In the genomic region with DNA sequence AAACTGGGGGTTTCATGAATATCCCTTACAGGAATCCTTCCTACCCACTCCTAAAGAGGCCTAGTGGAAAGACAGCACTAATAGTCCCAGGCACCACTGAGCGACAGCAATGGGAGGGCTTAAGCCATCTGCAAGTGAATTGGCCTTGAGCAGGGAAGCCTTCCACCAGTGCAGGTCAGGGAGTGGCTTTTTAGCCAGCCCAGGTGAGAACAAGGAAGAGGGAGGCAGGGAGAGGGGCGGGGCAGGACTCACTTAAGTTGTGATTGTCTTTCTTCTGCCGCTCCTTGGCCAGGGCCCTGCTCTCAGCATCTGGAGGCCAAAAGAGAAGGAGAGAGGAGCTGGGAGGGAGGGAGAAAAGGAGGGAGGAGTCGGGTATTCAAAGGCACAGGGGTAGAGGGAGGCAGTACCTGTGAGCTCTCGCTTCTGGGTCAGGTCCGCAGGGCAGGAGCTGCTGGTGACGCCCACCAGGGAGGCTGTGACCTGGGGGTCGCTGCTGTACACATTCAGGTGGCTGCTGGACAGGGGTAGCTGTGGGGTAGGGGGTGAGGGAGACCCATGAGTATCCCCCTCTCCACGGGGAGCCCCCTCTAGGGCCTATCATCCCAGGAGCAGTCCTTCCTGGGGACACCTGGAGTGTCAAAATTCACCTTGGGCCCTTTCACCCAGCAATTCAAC, we compare ENCODE assay signal across 17 cellular contexts. TPM values are rescaled to one million over a fixed set of nuclear protein-coding genes. Genes with fewer than 3 reads are reported as not detected.
DNase-seq lines count a peak whose midpoint lies in the region; ATAC-seq and TF ChIP-seq lines count a peak whose summit lies in the region.
"Had no signal": no experiment of that assay in that cellular context is flagged by ENCODE, and none has a peak within 500 bp of the region (broad histone marks: within the 10 kb centered on the region; RNA-seq: fewer than 3 reads in every experiment).

No MANE protein-coding gene starts in this region.

- peaks cover 3% of the 10 kb centered on the region for H3K4me1 Mint-ChIP-seq in activated T-helper 17 cell treated with anti-CD3 and anti-CD28 coated beads, Interleukin-2, amount 50 U/mL, for 72 hours
- peaks cover 8 to 10% (median 8%) of the 10 kb centered on the region in 3 donors for H3K4me1 Mint-ChIP-seq in T-cell

- intact Hi-C loops in gastrocnemius medialis (cut with DNase I; ENCODE audit: low total_unique reads) (no loop called here), sigmoid colon (cut with DNase I) (no loop called here), prostate gland (cut with DNase I) (loop anchor here (10.0 kb wide), 1 partner anchor 223 kb away; no protein-coding TSS in a partner anchor)

- H3K27me3 ChIP-seq in H7 (ENCODE audit: control insufficient read depth, insufficient read depth, low read length) (0 out of 2 replicates have a peak, but pooled peaks cover 1% of the 10 kb centered on the region), iPS DF 6.9 (ENCODE audit: control insufficient read depth, insufficient read depth, low read length) (no peaks in the 10 kb centered on the region), gastrocnemius medialis (no peaks in the 10 kb centered on the region), sigmoid colon (no peaks in the 10 kb centered on the region), prostate gland (replicated peaks; ENCODE audit: insufficient read depth) (no peaks in the 10 kb centered on the region)
- H3K27me3 ChIP-seq: heart left ventricle, tibial nerve had no signal

- H3K36me3 Mint-ChIP-seq in activated T-helper 17 cell treated with anti-CD3 and anti-CD28 coated beads, Interleukin-2, amount 50 U/mL, for 72 hours (ENCODE audit: low read depth): no peaks in the 10 kb centered on the region
- peaks cover 12% of the 10 kb centered on the region for H3K36me3 Mint-ChIP-seq in T-cell

- CTCF ChIA-PET in T-cell (lab: Charles Lee): no interaction called here

- no peaks in the 10 kb centered on the region for H3K9me3 ChIP-seq in iPS DF 6.9 (ENCODE audit: control insufficient read depth, insufficient read depth, low read length)
- H3K9me3 ChIP-seq in gastrocnemius medialis: no peaks in the 10 kb centered on the region
- H3K9me3 ChIP-seq in sigmoid colon: no peaks in the 10 kb centered on the region
- H3K9me3 ChIP-seq in prostate gland: no peaks in the 10 kb centered on the region
- H3K9me3 ChIP-seq: heart left ventricle, tibial nerve had no signal

- no peaks in the 10 kb centered on the region for H3K27me3 Mint-ChIP-seq in activated T-helper 17 cell treated with anti-CD3 and anti-CD28 coated beads, Interleukin-2, amount 50 U/mL, for 72 hours
- no peaks in the 10 kb centered on the region for H3K27me3 Mint-ChIP-seq in T-cell

- ATAC-seq in activated T-helper 17 cell treated with anti-CD3 and anti-CD28 coated beads, Interleukin-2, amount 50 U/mL, for 72 hours (replicated peaks): no peak
- ATAC-seq in gastrocnemius medialis (no peak), T-cell (replicated peaks in 1 of 4) (no peak)
- ATAC-seq: left lobe of liver had no signal

- H3K27ac ChIP-seq in iPS DF 6.9 (ENCODE audit: low read length) (no peak overlapping the region), gastrocnemius medialis (peak overlapping the region in 3 of 4 donors; percentile 70 to 78 (median 74)), sigmoid colon (peak overlapping the region in 1 of 4 donors; percentile 5), prostate gland (no peak overlapping the region)
- H3K27ac ChIP-seq: parathyroid adenoma had no signal

- H3K27ac Mint-ChIP-seq in activated T-helper 17 cell treated with anti-CD3 and anti-CD28 coated beads, Interleukin-2, amount 50 U/mL, for 72 hours: peak overlapping the region; percentile 54
- H3K27ac Mint-ChIP-seq in T-cell: no peak overlapping the region

- DNase-seq in H7 (peak; percentile 93), iPS DF 6.9 (ENCODE audit: low read depth, low spot score) (peak; percentile 55), gastrocnemius medialis (peak in 1 of 2 donors; percentile 12), SIG-M5 (lab: John Stamatoyannopoulos, UW) (no peak), sigmoid colon (no peak), T-cell (no peak), prostate gland (ENCODE audit: low spot score) (no peak)
- DNase-seq: activated naive CD4-positive, alpha-beta T cell treated with anti-CD3 and anti-CD28 coated beads, Interleukin-2, amount 50 U/mL, for 16 hours; heart left ventricle; NCI-H2107; NCI-H774 had no signal

- H3K36me3 ChIP-seq in H7 (replicated peaks; ENCODE audit: control insufficient read depth, insufficient read depth, low read length) (no peaks in the 10 kb centered on the region), iPS DF 6.9 (ENCODE audit: control insufficient read depth, insufficient read depth, low read length) (no peaks in the 10 kb centered on the region), gastrocnemius medialis (peaks cover 0 to 59% of the 10 kb centered on the region in 2 donors), sigmoid colon (peaks cover 11 to 65% (median 36%) of the 10 kb centered on the region in 4 donors), prostate gland (peaks cover 0 to 7% of the 10 kb centered on the region in 2 donors)

- POLR2A ChIA-PET in T-cell (lab: Charles Lee): no interaction called here

- TF ChIP-seq POLR2A in gastrocnemius medialis (IDR thresholded peaks at IDR 0.05) (no peak), sigmoid colon (IDR thresholded peaks at IDR 0.05) (no peak), prostate gland (IDR thresholded peaks at IDR 0.05) (no peak)

- H3K4me3 Mint-ChIP-seq in activated T-helper 17 cell treated with anti-CD3 and anti-CD28 coated beads, Interleukin-2, amount 50 U/mL, for 72 hours: no peak overlapping the region
- H3K4me3 Mint-ChIP-seq in T-cell: no peak overlapping the region

- WGBS in iPS DF 6.9 (ENCODE audit: insufficient coverage, insufficient read length): no CpG with 5 or more reads among the region's 9 CpGs
- WGBS in sigmoid colon, 2 donors: 33 to 63% methylated on average over 9 of the region's 9 CpGs
- 66% methylated on average over 9 of the region's 9 CpGs for WGBS in prostate gland

- peaks cover 5% of the 10 kb centered on the region for H3K4me1 ChIP-seq in iPS DF 6.9 (ENCODE audit: control insufficient read depth, insufficient read depth, low read length)
- peaks cover 29% of the 10 kb centered on the region in 2 donors for H3K4me1 ChIP-seq in gastrocnemius medialis
- peaks cover 0 to 24% (median 18%) of the 10 kb centered on the region in 4 donors for H3K4me1 ChIP-seq in sigmoid colon
- H3K4me1 ChIP-seq in prostate gland (replicated peaks): peaks cover 4% of the 10 kb centered on the region

- H3K9me3 Mint-ChIP-seq in activated T-helper 17 cell treated with anti-CD3 and anti-CD28 coated beads, Interleukin-2, amount 50 U/mL, for 72 hours: no peaks in the 10 kb centered on the region
- H3K9me3 Mint-ChIP-seq in T-cell: no peaks in the 10 kb centered on the region

- TF ChIP-seq CTCF in gastrocnemius medialis (IDR thresholded peaks at IDR 0.05 in 4 of 5, conservative IDR thresholded peaks at IDR 0.05 in 1 of 5) (no peak), sigmoid colon (IDR thresholded peaks at IDR 0.05) (no peak), prostate gland (IDR thresholded peaks at IDR 0.05) (no peak)

- TF ChIP-seq EP300 in sigmoid colon (IDR thresholded peaks at IDR 0.05): no peak

- no peak overlapping the region for H3K4me3 ChIP-seq in H7 (ENCODE audit: insufficient read depth, low read depth, low read length)
- H3K4me3 ChIP-seq in iPS DF 6.9 (ENCODE audit: low read length): no peak overlapping the region
- H3K4me3 ChIP-seq in gastrocnemius medialis: no peak overlapping the region
- no peak overlapping the region for H3K4me3 ChIP-seq in sigmoid colon
- no peak overlapping the region for H3K4me3 ChIP-seq in prostate gland
- H3K4me3 ChIP-seq: heart left ventricle, skin epidermis, tibial nerve had no signal

- in situ Hi-C loops in gastrocnemius medialis (cut with MboI; ENCODE audit: low sequenced_read_pairs in 4 of 4): no loop called here

RNA-seq across cellular contexts. Expression of a gene that starts 47.8 kb away (rescaled TPM):
- 1.4 and 1.6 TPM in 2 replicates for total RNA-seq in H7 (2014; rRNA removed; shearing (Covaris generic))
- 10 to 100 TPM in 1 of 2 donors, 1 to 10 TPM in 1; 9.4 to 12.0 TPM for total RNA-seq in activated T-helper 17 cell treated with anti-CD3 and anti-CD28 coated beads, Interleukin-2, amount 50 U/mL, for 72 hours
- total RNA-seq in gastrocnemius medialis (100 to 1,000 TPM in 2 of 4 donors, 10 to 100 TPM in 2; 82.8 to 121 (median 93.3) TPM), sigmoid colon (10 to 100 TPM; 21.0 to 28.5 (median 24.2) TPM), T-cell (10 to 100 TPM; 18.9 to 28.1 (median 19.5) TPM), prostate gland (10 to 100 TPM; 28.4 to 31.2 TPM)
- 10 to 100 TPM; 28.2 to 40.9 (median 34.0) TPM for polyA plus RNA-seq in sigmoid colon

RNA-seq across cellular contexts. Expression of a gene that starts 49.4 kb away (rescaled TPM):
- 205 and 262 TPM in 2 replicates for total RNA-seq in H7 (2014; rRNA removed; shearing (Covaris generic))
- total RNA-seq in activated T-helper 17 cell treated with anti-CD3 and anti-CD28 coated beads, Interleukin-2, amount 50 U/mL, for 72 hours: not detected
- total RNA-seq in gastrocnemius medialis (1 to 10 TPM in 1 of 4 donors, under 1 TPM in 1, not detected in 2; 0.26 to 1.1 TPM), sigmoid colon (1 to 10 TPM; 2.9 to 8.6 (median 5.1) TPM), T-cell (not detected), prostate gland (10 to 100 TPM; 31.8 to 77.9 TPM)
- 1 to 10 TPM in 2 of 3 donors, under 1 TPM in 1; 0.69 to 7.7 (median 4.2) TPM for polyA plus RNA-seq in sigmoid colon
- total RNA-seq: left lobe of liver had no signal
- polyA plus RNA-seq: fibroblast of lung had no signal

RNA-seq across cellular contexts. Expression of a gene that starts 59.6 kb away (rescaled TPM):
- not detected in 2 replicates for total RNA-seq in H7 (2014; rRNA removed; shearing (Covaris generic))
- not detected for total RNA-seq in activated T-helper 17 cell treated with anti-CD3 and anti-CD28 coated beads, Interleukin-2, amount 50 U/mL, for 72 hours
- not detected for total RNA-seq in gastrocnemius medialis
- not detected for total RNA-seq in sigmoid colon
- 10 to 100 TPM in 1 of 3 donors, 1 to 10 TPM in 1, under 1 TPM in 1; 0.07 to 12.6 (median 9.2) TPM for polyA plus RNA-seq in sigmoid colon
- under 1 TPM in 3 of 5 donors, not detected in 2; 0.58 to 0.86 (median 0.70) TPM for total RNA-seq in T-cell
- total RNA-seq in prostate gland: 100 to 1,000 TPM in 1 of 2 donors, 10 to 100 TPM in 1; 18.4 to 391 TPM
- total RNA-seq: fibroblast of lung, heart left ventricle, tibial nerve had no signal
- polyA plus RNA-seq: fibroblast of lung had no signal

Comparison
In these comparisons a context has a peak if more than half of its experiments do, and no peak if none do; other contexts are left out.
1. DNase-seq: peak in H7 (single experiment) and iPS DF 6.9 (single experiment); none in SIG-M5 (single experiment), sigmoid colon (single experiment), T-cell (0 of 34) and prostate gland (single experiment).
2. H3K27ac ChIP-seq: peak in gastrocnemius medialis (3 of 4); none in iPS DF 6.9 (single experiment) and prostate gland (0 of 2).
3. RNA of a gene that starts 59.6 kb away (total RNA-seq): 18.4 to 391 TPM in prostate gland; 0.58 to 0.86 TPM in T-cell, not detected in H7, not detected in activated T-helper 17 cell treated with anti-CD3 and anti-CD28 coated beads, Interleukin-2, amount 50 U/mL, for 72 hours, not detected in gastrocnemius medialis and not detected in sigmoid colon; every median in the first group is over 10 times any median in the second.